Comparison of ENCODE assay signal across 29 cellular contexts in genomic region chrX:153520286-153520917, GRCh38. TPM values are rescaled to one million over a fixed set of nuclear protein-coding genes. Genes with fewer than 3 reads are reported as not detected.
"Had no signal": no experiment of that assay in that cellular context is flagged by ENCODE, and none has a peak within 500 bp of the region (broad histone marks: within the 10 kb centered on the region; RNA-seq: fewer than 3 reads in every experiment).

No MANE protein-coding gene starts in this region.

- H3K9me3 ChIP-seq: ovary, prostate gland, right atrium auricular region had no signal

- H3K27me3 ChIP-seq: ovary had no signal

- H3K36me3 Mint-ChIP-seq: brain; natural killer cell treated with Interleukin-12 subunit alpha and Interleukin-12 subunit beta and Interleukin-15 and Interleukin-18, amount 100 ng/mL, for 72 hours had no signal

- FAIRE-seq: endometrium, frontal cortex, islet of Langerhans, TTC549 had no signal

- DNase-seq: activated CD4-positive, alpha-beta T cell treated with anti-CD3 and anti-CD28 coated beads for 1 hour; activated CD4-positive, alpha-beta T cell treated with anti-CD3 and anti-CD28 coated beads, Interleukin-2, amount 50 U/mL, for 1 hour; activated CD8-positive, alpha-beta T cell treated with anti-CD3 and anti-CD28 coated beads, Interleukin-2, amount 10 ng/mL, durations not matched to agents 7 days and 5 days; activated gamma-delta T cell; activated naive CD4-positive, alpha-beta T cell treated with anti-CD3 and anti-CD28 coated beads, Interleukin-2, amount 50 U/mL, for 16 hours; activated naive CD8-positive, alpha-beta T cell treated with anti-CD3 and anti-CD28 coated beads, Interleukin-2, amount 50 U/mL, for 24 hours; effector CD4-positive, alpha-beta T cell; erythroblast; glutamatergic neuron; left ventricle myocardium superior; ovary; stimulated activated CD4-positive, alpha-beta T cell treated with anti-CD3 and anti-CD28 coated beads, Interleukin-12 subunit alpha, Interleukin-12 subunit beta, amount 100 ng/mL, for 4 hours; stimulated activated CD4-positive, alpha-beta T cell treated with anti-CD3 and anti-CD28 coated beads, Interleukin-4, amount 100 ng/mL, for 4 hours; stimulated activated naive CD8-positive, alpha-beta T cell treated with anti-CD3 and anti-CD28 coated beads, Interleukin-15, Interleukin-2, amounts not matched to agents 100 U/mL and 50 U/mL, for 24 hours had no signal

- H3K27ac Mint-ChIP-seq: activated CD8-positive, alpha-beta T cell treated with anti-CD3 and anti-CD28 coated beads, Interleukin-2, amount 10 ng/mL, durations not matched to agents 7 days and 5 days; activated naive CD8-positive, alpha-beta T cell treated with anti-CD3 and anti-CD28 coated beads, Interleukin-2, amount 50 U/mL, for 24 hours; activated T-helper 1 cell treated with anti-CD3 and anti-CD28 coated beads, Interleukin-12 subunit alpha, Interleukin-12 subunit beta, Interleukin-2, Interleukin-4 antibody, amounts not matched to agents 30 ng/mL and 10 ng/mL and 1 ng/mL, durations not matched to agents 14 hours and 24 hours and 36 hours; dendritic cell treated with granulocyte-macrophage colony-stimulating factor and Interleukin-4, amounts not matched to agents 40 ng/mL and 50 ng/mL, for 4 days; mesothelial cell of epicardium; natural killer cell treated with Interleukin-12 subunit alpha and Interleukin-12 subunit beta and Interleukin-15 and Interleukin-18, amount 100 ng/mL, for 72 hours had no signal

- H3K4me3 ChIP-seq: ovary, prostate gland, right atrium auricular region had no signal

- H3K4me1 ChIP-seq: prostate gland, right atrium auricular region had no signal

- H3K27ac ChIP-seq: ovary, prostate gland, right atrium auricular region, WERI-Rb-1 had no signal

- H3K36me3 ChIP-seq: ovary, prostate gland, right atrium auricular region, WERI-Rb-1 had no signal

- H3K4me1 Mint-ChIP-seq: activated naive CD8-positive, alpha-beta T cell treated with anti-CD3 and anti-CD28 coated beads, Interleukin-2, amount 50 U/mL, for 24 hours had no signal

- ATAC-seq: activated CD8-positive, alpha-beta T cell treated with anti-CD3 and anti-CD28 coated beads, Interleukin-2, amount 10 ng/mL, durations not matched to agents 7 days and 5 days; activated naive CD8-positive, alpha-beta T cell treated with anti-CD3 and anti-CD28 coated beads, Interleukin-2, amount 50 U/mL, for 24 hours; natural killer cell treated with Interleukin-12 subunit alpha and Interleukin-12 subunit beta and Interleukin-15 and Interleukin-18, amount 100 ng/mL, for 72 hours; stimulated activated naive CD8-positive, alpha-beta T cell treated with anti-CD3 and anti-CD28 coated beads, Interleukin-15, Interleukin-2, amounts not matched to agents 100 U/mL and 50 U/mL, for 24 hours had no signal

- H3K4me3 Mint-ChIP-seq: activated CD8-positive, alpha-beta T cell treated with anti-CD3 and anti-CD28 coated beads, Interleukin-2, amount 10 ng/mL, durations not matched to agents 7 days and 5 days; activated naive CD8-positive, alpha-beta T cell treated with anti-CD3 and anti-CD28 coated beads, Interleukin-2, amount 50 U/mL, for 24 hours; activated T-helper 1 cell treated with anti-CD3 and anti-CD28 coated beads, Interleukin-12 subunit alpha, Interleukin-12 subunit beta, Interleukin-2, Interleukin-4 antibody, amounts not matched to agents 30 ng/mL and 10 ng/mL and 1 ng/mL, durations not matched to agents 14 hours and 24 hours and 36 hours; dendritic cell treated with granulocyte-macrophage colony-stimulating factor and Interleukin-4, amounts not matched to agents 40 ng/mL and 50 ng/mL, for 4 days; mesothelial cell of epicardium; natural killer cell treated with Interleukin-12 subunit alpha and Interleukin-12 subunit beta and Interleukin-15 and Interleukin-18, amount 100 ng/mL, for 72 hours had no signal

- H3K9me3 Mint-ChIP-seq: activated naive CD8-positive, alpha-beta T cell treated with anti-CD3 and anti-CD28 coated beads, Interleukin-2, amount 50 U/mL, for 24 hours; activated T-helper 1 cell treated with anti-CD3 and anti-CD28 coated beads, Interleukin-12 subunit alpha, Interleukin-12 subunit beta, Interleukin-2, Interleukin-4 antibody, amounts not matched to agents 30 ng/mL and 10 ng/mL and 1 ng/mL, durations not matched to agents 14 hours and 24 hours and 36 hours; dendritic cell treated with granulocyte-macrophage colony-stimulating factor and Interleukin-4, amounts not matched to agents 40 ng/mL and 50 ng/mL, for 4 days; mesothelial cell of epicardium; natural killer cell treated with Interleukin-12 subunit alpha and Interleukin-12 subunit beta and Interleukin-15 and Interleukin-18, amount 100 ng/mL, for 72 hours had no signal

RNA-seq across cellular contexts. Expression of gene ATP2B3, which starts 3.0 kb away (rescaled TPM):
- total RNA-seq: activated CD8-positive, alpha-beta T cell treated with anti-CD3 and anti-CD28 coated beads, Interleukin-2, amount 10 ng/mL, durations not matched to agents 7 days and 5 days; left ventricle myocardium superior; mammary epithelial cell; natural killer cell treated with Interleukin-12 subunit alpha and Interleukin-12 subunit beta and Interleukin-15 and Interleukin-18, amount 100 ng/mL, for 72 hours; right atrium auricular region; subcutaneous adipose tissue; ureter had no signal
- polyA plus RNA-seq: mammary epithelial cell had no signal

RNA-seq across cellular contexts. Expression of gene BGN, which starts 25.6 kb away (rescaled TPM):
- total RNA-seq: activated CD8-positive, alpha-beta T cell treated with anti-CD3 and anti-CD28 coated beads, Interleukin-2, amount 10 ng/mL, durations not matched to agents 7 days and 5 days; activated T-helper 1 cell treated with anti-CD3 and anti-CD28 coated beads, Interleukin-12 subunit alpha, Interleukin-12 subunit beta, Interleukin-2, Interleukin-4 antibody, amounts not matched to agents 30 ng/mL and 10 ng/mL and 1 ng/mL, durations not matched to agents 14 hours and 24 hours and 36 hours; natural killer cell treated with Interleukin-12 subunit alpha and Interleukin-12 subunit beta and Interleukin-15 and Interleukin-18, amount 100 ng/mL, for 72 hours had no signal
